ENCODE assay signal across 14 cellular contexts in genomic region chr3:8549354-8549753, GRCh38. TPM values are rescaled to one million over a fixed set of nuclear protein-coding genes. Genes with fewer than 3 reads are reported as not detected.
DNase-seq lines count a peak whose midpoint lies in the region; ATAC-seq and TF ChIP-seq lines count a peak whose summit lies in the region.
"Had no signal": no experiment of that assay in that cellular context is flagged by ENCODE, and none has a peak within 500 bp of the region (broad histone marks: within the 10 kb centered on the region; RNA-seq: fewer than 3 reads in every experiment).

No MANE protein-coding gene starts in this region.

- H3K9ac ChIP-seq in subcutaneous abdominal adipose tissue (ENCODE audit: low read length in 5 of 5), result no peak overlapping the region
- H3K9ac ChIP-seq: GM23248 had no signal

- intact Hi-C loops in right lobe of liver (cut with DNase I), result no loop called here

- no peaks in the 10 kb centered on the region for H3K36me3 ChIP-seq in right lobe of liver
- peaks cover 5 to 79% (median 60%) of the 10 kb centered on the region in 5 donors for H3K36me3 ChIP-seq in subcutaneous abdominal adipose tissue (ENCODE audit: control insufficient read depth in 5 of 5, insufficient read depth in 5 of 5, low read length in 5 of 5)
- H3K36me3 ChIP-seq: HAP-1 had no signal

- TF ChIP-seq POLR2A in right lobe of liver (IDR thresholded peaks at IDR 0.05), result no peak

- peaks cover 0 to 16% (median 7%) of the 10 kb centered on the region in 4 donors for H3K4me1 ChIP-seq in right lobe of liver
- H3K4me1 ChIP-seq in subcutaneous abdominal adipose tissue (ENCODE audit: control insufficient read depth in 5 of 5, insufficient read depth in 5 of 5, low read length in 5 of 5), result peaks cover 6 to 57% (median 46%) of the 10 kb centered on the region in 5 donors
- H3K4me1 ChIP-seq: Caco-2, HAP-1 had no signal

- peaks cover 45% of the 10 kb centered on the region for H3K4me1 Mint-ChIP-seq in chondrocyte (ENCODE audit: low read depth)

- H3K9me3 Mint-ChIP-seq in chondrocyte (ENCODE audit: low read depth), result no peaks in the 10 kb centered on the region
- no peaks in the 10 kb centered on the region for H3K9me3 Mint-ChIP-seq in activated naive CD4-positive, alpha-beta T cell treated with anti-CD3 and anti-CD28 coated beads, Interleukin-2, amount 50 U/mL, for 72 hours
- H3K9me3 Mint-ChIP-seq: CD4-positive, alpha-beta T cell had no signal

- H3K4me3 Mint-ChIP-seq in chondrocyte (ENCODE audit: unreplicated experiment), result no peak overlapping the region
- H3K4me3 Mint-ChIP-seq: CD4-positive, alpha-beta T cell had no signal

- no peaks in the 10 kb centered on the region for H3K9me3 ChIP-seq in right lobe of liver
- H3K9me3 ChIP-seq in subcutaneous abdominal adipose tissue (ENCODE audit: control insufficient read depth in 5 of 5, low read length in 5 of 5), result no peaks in the 10 kb centered on the region
- H3K9me3 ChIP-seq: Caco-2, HAP-1 had no signal

- DNase-seq in chondrocyte (ENCODE audit: low spot score), result no peak
- no peak for DNase-seq in right lobe of liver
- no peak for DNase-seq in activated naive CD4-positive, alpha-beta T cell treated with anti-CD3 and anti-CD28 coated beads, Interleukin-2, amount 50 U/mL, for 72 hours (ENCODE audit: low spot score in 2 of 2)
- DNase-seq in AG08396 (ENCODE audit: low spot score), result no peak
- DNase-seq: ACHN; AML-193; Caco-2; CD4-positive, alpha-beta T cell; GM23248 had no signal

- H3K27me3 ChIP-seq in right lobe of liver, result no peaks in the 10 kb centered on the region
- H3K27me3 ChIP-seq in subcutaneous abdominal adipose tissue (ENCODE audit: control insufficient read depth in 5 of 5, insufficient read depth in 4 of 5, low read length in 5 of 5), result no peaks in the 10 kb centered on the region

- peaks cover 66% of the 10 kb centered on the region for H3K36me3 Mint-ChIP-seq in chondrocyte (ENCODE audit: low read depth)
- H3K36me3 Mint-ChIP-seq in activated naive CD4-positive, alpha-beta T cell treated with anti-CD3 and anti-CD28 coated beads, Interleukin-2, amount 50 U/mL, for 72 hours, result no peaks in the 10 kb centered on the region

- ATAC-seq in right lobe of liver (peak; percentile 84 to 93 (median 88)), HG02642 (IDR thresholded peaks at IDR 0.05; ENCODE audit: poor library complexity, unreplicated experiment) (no peak), HG02588 (IDR thresholded peaks at IDR 0.05; ENCODE audit: unreplicated experiment) (no peak)
- ATAC-seq in activated naive CD4-positive, alpha-beta T cell treated with anti-CD3 and anti-CD28 coated beads, Interleukin-2, amount 50 U/mL, for 72 hours, result no peak

- 14% methylated on average over 1 of the region's 1 CpG for WGBS in right lobe of liver (ENCODE audit: insufficient coverage, low coverage, low lambda C conversion rate, missing lambda C conversion rate)

- peak overlapping the region; percentile 86 for H3K27ac Mint-ChIP-seq in chondrocyte (ENCODE audit: unreplicated experiment)
- no peak overlapping the region for H3K27ac Mint-ChIP-seq in activated naive CD4-positive, alpha-beta T cell treated with anti-CD3 and anti-CD28 coated beads, Interleukin-2, amount 50 U/mL, for 72 hours
- H3K27ac Mint-ChIP-seq: CD4-positive, alpha-beta T cell had no signal

- TF ChIP-seq CTCF in chondrocyte (IDR thresholded peaks at IDR 0.05), result no peak
- no peak for TF ChIP-seq CTCF in right lobe of liver (IDR thresholded peaks at IDR 0.05)

- H3K27me3 Mint-ChIP-seq in chondrocyte (ENCODE audit: low read depth), result no peaks in the 10 kb centered on the region
- H3K27me3 Mint-ChIP-seq: CD4-positive, alpha-beta T cell had no signal

- H3K27ac ChIP-seq in right lobe of liver, result peak overlapping the region in 2 of 3 donors; percentile 72
- H3K27ac ChIP-seq in subcutaneous abdominal adipose tissue (ENCODE audit: low read depth, low read length), result peak overlapping the region; percentile 70
- H3K27ac ChIP-seq: C4-2B, GM23248 had no signal

- H3K4me3 ChIP-seq in right lobe of liver (peak overlapping the region in 2 of 3 donors; percentile 5 to 23), subcutaneous abdominal adipose tissue (ENCODE audit: low read depth in 1 of 5, low read length in 5 of 5) (no peak overlapping the region)
- H3K4me3 ChIP-seq: GM23248, HAP-1 had no signal

RNA-seq across cellular contexts. Expression of gene LMCD1, which starts 47.7 kb away (rescaled TPM):
- 260 to 268 TPM (median 263 TPM) in 3 replicates for total RNA-seq in chondrocyte
- total RNA-seq in right lobe of liver, result 10 to 100 TPM in 3 of 6 experiments, 1 to 10 TPM in 3; 3.0 to 24.0 (median 8.4) TPM
- 1 to 10 TPM; 1.3 to 2.5 TPM for total RNA-seq in activated naive CD4-positive, alpha-beta T cell treated with anti-CD3 and anti-CD28 coated beads, Interleukin-2, amount 50 U/mL, for 72 hours

Comparison
In these comparisons a context has a peak if more than half of its experiments do, and no peak if none do; other contexts are left out.
1. ATAC-seq: peak in right lobe of liver (4 of 4); none in HG02642 (single experiment), activated naive CD4-positive, alpha-beta T cell treated with anti-CD3 and anti-CD28 coated beads, Interleukin-2, amount 50 U/mL, for 72 hours (0 of 2) and HG02588 (single experiment).
2. H3K4me3 ChIP-seq: peak in right lobe of liver (2 of 3); none in subcutaneous abdominal adipose tissue (0 of 5).
3. RNA of gene LMCD1, which starts 47.7 kb away (total RNA-seq): 260 to 268 TPM in chondrocyte; 3.0 to 24.0 TPM in right lobe of liver and 1.3 to 2.5 TPM in activated naive CD4-positive, alpha-beta T cell treated with anti-CD3 and anti-CD28 coated beads, Interleukin-2, amount 50 U/mL, for 72 hours; every median in the first group is over 10 times any median in the second.